ENCODE assay signal across 17 cellular contexts in the genomic region with DNA sequence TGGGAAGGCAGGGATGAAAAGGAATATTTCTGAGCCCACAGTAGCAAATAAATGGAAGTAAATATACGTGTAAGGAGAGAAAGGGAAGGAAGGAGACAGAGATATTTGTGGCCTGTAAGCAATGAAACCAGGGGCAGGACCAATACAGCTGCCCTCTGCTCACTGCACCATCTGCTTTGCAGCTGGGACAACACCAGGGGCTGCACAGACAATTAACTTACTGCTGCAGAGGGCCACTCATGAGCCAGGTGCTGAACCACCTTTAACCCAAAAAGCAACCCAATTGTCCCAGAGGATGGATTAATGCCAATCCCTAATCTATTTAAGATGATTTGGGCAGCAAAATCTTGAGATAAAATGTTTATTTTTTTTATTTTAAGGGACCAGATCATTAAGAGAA. TPM values are rescaled to one million over a fixed set of nuclear protein-coding genes. Genes with fewer than 3 reads are reported as not detected.
DNase-seq lines count a peak whose midpoint lies in the region; TF ChIP-seq lines count a peak whose summit lies in the region.
"Had no signal": no experiment of that assay in that cellular context is flagged by ENCODE, and none has a peak within 500 bp of the region (broad histone marks: within the 10 kb centered on the region; RNA-seq: fewer than 3 reads in every experiment).

No MANE protein-coding gene starts in this region.

- H4K20me1 ChIP-seq in SK-N-SH (ENCODE audit: insufficient read depth) = no peaks in the 10 kb centered on the region

- CTCF ChIA-PET in SK-N-SH (lab: Yijun Ruan, JAX) = interaction anchor here (0.8 to 5.6 kb wide), 5 partner anchors 9 to 254 kb away, joined by 3 to 17 read pairs (median 4); a partner anchor contains a TSS

- no peak overlapping the region for H3K4me2 ChIP-seq in SK-N-SH
- H3K4me2 ChIP-seq: smooth muscle cell had no signal

- WGBS in SK-N-SH (ENCODE audit: low lambda C conversion rate) = 38% methylated on average over 1 of the region's 1 CpG
- WGBS in spleen, 5 donors = 24 to 67% (median 47%) methylated on average over 1 of the region's 1 CpG

- H3K9me3 ChIP-seq in SK-N-SH (no peaks in the 10 kb centered on the region), spleen (no peaks in the 10 kb centered on the region)
- H3K9me3 ChIP-seq: left lung, pancreas, uterus had no signal

- intact Hi-C loops in posterior vena cava (cut with DNase I) (no loop called here), spleen (cut with DNase I; ENCODE audit: low total_unique reads) (no loop called here)

- no peaks in the 10 kb centered on the region for H3K79me2 ChIP-seq in SK-N-SH (ENCODE audit: insufficient read depth)

- TF ChIP-seq POLR2A in spleen (IDR thresholded peaks at IDR 0.05) = no peak

- DNase-seq in DMS79 (lab: John Stamatoyannopoulos, UW) (peak; percentile 95), NCI-H1105 treated with DMSO at 0.1 percent for 48 hours (lab: John Stamatoyannopoulos, UW) (peak; percentile 94), NCI-H2196 (lab: John Stamatoyannopoulos, UW; ENCODE audit: unreplicated experiment) (peak; percentile 73), SK-N-SH (peak; percentile 55), posterior vena cava (ENCODE audit: low spot score) (no peak), NCI-H1048 (lab: John Stamatoyannopoulos, UW) (no peak), spleen (no peak)
- no peak for DNase-seq in activated T-cell treated with anti-CD3 and anti-CD28 coated beads, Interleukin-2, amount 50 U/mL, for 1 hour
- DNase-seq: activated CD8-positive, alpha-beta T cell treated with anti-CD3 and anti-CD28 coated beads for 36 hours; foreskin melanocyte; left lung; pancreas; RPMI8226; T-cell; uterus had no signal

- H3K9me2 ChIP-seq in SK-N-SH = no peaks in the 10 kb centered on the region

- no peaks in the 10 kb centered on the region for H3F3A ChIP-seq in SK-N-SH (replicated peaks; ENCODE audit: insufficient read depth)

- H3K27ac ChIP-seq in SK-N-SH (ENCODE audit: low read depth in 2 of 2, low read length in 1 of 2) = peak overlapping the region in 1 of 2 experiments; percentile 74; a peak in 2 of 4 replicates
- H3K27ac ChIP-seq in spleen = no peak overlapping the region
- H3K27ac ChIP-seq: left lung, pancreas, uterus, VCaP had no signal

- H3K36me3 ChIP-seq in SK-N-SH (replicated peaks in 1 of 2; ENCODE audit: control insufficient read depth in 1 of 2, insufficient read depth in 2 of 2, low read length in 1 of 2) (no peaks in the 10 kb centered on the region), spleen (no peaks in the 10 kb centered on the region)
- H3K36me3 ChIP-seq: left lung, pancreas, uterus had no signal

- H3K9ac ChIP-seq in SK-N-SH = no peak overlapping the region

- peaks cover 0 to 21% of the 10 kb centered on the region in 2 experiments; a peak in 2 of 4 replicates for H3K4me1 ChIP-seq in SK-N-SH (ENCODE audit: control insufficient read depth in 1 of 2, insufficient read depth in 2 of 2, low read depth in 1 of 2, low read length in 1 of 2)
- H3K4me1 ChIP-seq in spleen = peaks cover 0 to under 1% (median 0%) of the 10 kb centered on the region in 6 donors
- H3K4me1 ChIP-seq: left lung, pancreas, uterus had no signal

- TF ChIP-seq RAD21 in SK-N-SH (IDR thresholded peaks at IDR 0.05; ENCODE audit: low read length) = no peak

- POLR2A ChIA-PET in SK-N-SH (lab: Yijun Ruan, JAX) = interaction anchor here (0.7 to 1.3 kb wide), 2 partner anchors 10 to 114 kb away, joined by 4 to 5 read pairs; a partner anchor contains a TSS

- no peak for TF ChIP-seq EP300 in SK-N-SH (IDR thresholded peaks at IDR 0.05; ENCODE audit: borderline replicate concordance in 1 of 2, low read depth in 1 of 2, low read length in 1 of 2)

- no peak overlapping the region for H2AFZ ChIP-seq in SK-N-SH (ENCODE audit: low read depth)

- TF ChIP-seq CTCF in SK-N-SH (IDR thresholded peaks at IDR 0.05) (no peak), spleen (IDR thresholded peaks at IDR 0.05 in 8 of 11, conservative IDR thresholded peaks at IDR 0.05 in 3 of 11) (no peak)

- H3K27me3 ChIP-seq in SK-N-SH (ENCODE audit: insufficient read depth) (no peaks in the 10 kb centered on the region), spleen (replicated peaks in 1 of 7) (no peaks in the 10 kb centered on the region)
- H3K27me3 ChIP-seq: left lung, pancreas, uterus had no signal

- H3K4me3 ChIP-seq in SK-N-SH (ENCODE audit: low read depth in 2 of 2, low read length in 1 of 2) = no peak overlapping the region
- H3K4me3 ChIP-seq in spleen = no peak overlapping the region
- H3K4me3 ChIP-seq: left lung, pancreas, smooth muscle cell, uterus had no signal

TF ChIP-seq in SK-N-SH, 30 proteins besides CTCF, POLR2A, EP300 and RAD21:
- TF ChIP-seq GATA2 (CRISPR knock-in tag; IDR thresholded peaks at IDR 0.05) (peak; percentile 68), RCOR1 (IDR thresholded peaks at IDR 0.05; ENCODE audit: low read length) (peak; percentile 54; the same call in 1 of the 2 replicates), TCF12 (IDR thresholded peaks at IDR 0.05) (0 out of 2 replicates have a peak, but pooled peaks have one; percentile 14), CHD2 (IDR thresholded peaks at IDR 0.05; ENCODE audit: low read length, partially characterized antibody) (peak; percentile 58)
- TF ChIP-seq, protein P1, sequence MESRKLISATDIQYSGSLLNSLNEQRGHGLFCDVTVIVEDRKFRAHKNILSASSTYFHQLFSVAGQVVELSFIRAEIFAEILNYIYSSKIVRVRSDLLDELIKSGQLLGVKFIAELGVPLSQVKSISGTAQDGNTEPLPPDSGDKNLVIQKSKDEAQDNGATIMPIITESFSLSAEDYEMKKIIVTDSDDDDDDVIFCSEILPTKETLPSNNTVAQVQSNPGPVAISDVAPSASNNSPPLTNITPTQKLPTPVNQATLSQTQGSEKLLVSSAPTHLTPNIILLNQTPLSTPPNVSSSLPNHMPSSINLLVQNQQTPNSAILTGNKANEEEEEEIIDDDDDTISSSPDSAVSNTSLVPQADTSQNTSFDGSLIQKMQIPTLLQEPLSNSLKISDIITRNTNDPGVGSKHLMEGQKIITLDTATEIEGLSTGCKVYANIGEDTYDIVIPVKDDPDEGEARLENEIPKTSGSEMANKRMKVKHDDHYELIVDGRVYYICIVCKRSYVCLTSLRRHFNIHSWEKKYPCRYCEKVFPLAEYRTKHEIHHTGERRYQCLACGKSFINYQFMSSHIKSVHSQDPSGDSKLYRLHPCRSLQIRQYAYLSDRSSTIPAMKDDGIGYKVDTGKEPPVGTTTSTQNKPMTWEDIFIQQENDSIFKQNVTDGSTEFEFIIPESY (IDR thresholded peaks at IDR 0.05; ENCODE audit: borderline replicate concordance, low read depth) = no peak

RNA-seq across cellular contexts. Expression of a gene that starts 30.6 kb away (rescaled TPM):
- polyA plus RNA-seq in SK-N-SH (2012; rRNA removed) = 16.1 and 16.8 TPM in 2 replicates
- 23.1 and 24.6 TPM in 2 replicates for polyA plus RNA-seq in SK-N-SH (2012; cell fraction: cytosol; rRNA removed)
- polyA plus RNA-seq in SK-N-SH (2012; cell fraction: nucleus; rRNA removed) = 4.1 and 6.8 TPM in 2 replicates
- 10 to 100 TPM; 22.4 to 26.0 TPM for total RNA-seq in posterior vena cava
- total RNA-seq in spleen = 10 to 100 TPM; 33.7 to 41.3 (median 39.0) TPM
- 1 to 10 TPM; 6.1 to 9.8 (median 9.6) TPM for polyA plus RNA-seq in spleen

Comparison
In these comparisons a context has a peak if more than half of its experiments do, and no peak if none do; other contexts are left out.
1. DNase-seq: peak in DMS79 (single experiment), NCI-H1105 treated with DMSO at 0.1 percent for 48 hours (single experiment), NCI-H2196 (single experiment) and SK-N-SH (single experiment); none in posterior vena cava (single experiment), NCI-H1048 (single experiment), activated T-cell treated with anti-CD3 and anti-CD28 coated beads, Interleukin-2, amount 50 U/mL, for 1 hour (single experiment) and spleen (single experiment).